ENCODE assay signal across 9 cellular contexts in genomic region chr12:49671051-49671765, GRCh38. TPM values are rescaled to one million over a fixed set of nuclear protein-coding genes. Genes with fewer than 3 reads are reported as not detected.
DNase-seq lines count a peak whose midpoint lies in the region; ATAC-seq and TF ChIP-seq lines count a peak whose summit lies in the region.
"Had no signal": no experiment of that assay in that cellular context is flagged by ENCODE, and none has a peak within 500 bp of the region (broad histone marks: within the 10 kb centered on the region; RNA-seq: fewer than 3 reads in every experiment).

No MANE protein-coding gene starts in this region.

- no peak for TF ChIP-seq POLR2A in esophagus muscularis mucosa (IDR thresholded peaks at IDR 0.05; ENCODE audit: low read depth)

- peak overlapping the region; percentile 85 to 93 (median 88) for H3K27ac ChIP-seq in esophagus muscularis mucosa (replicated peaks in 1 of 4)
- H3K27ac ChIP-seq: epithelial cell of prostate had no signal

- no peaks in the 10 kb centered on the region for H3K27me3 Mint-ChIP-seq in activated CD4-positive, alpha-beta memory T cell treated with anti-CD3 and anti-CD28 coated beads for 36 hours

- TF ChIP-seq EP300 in esophagus muscularis mucosa (IDR thresholded peaks at IDR 0.05), result no peak

- peak; percentile 78 for DNase-seq in activated CD4-positive, alpha-beta memory T cell treated with anti-CD3 and anti-CD28 coated beads for 36 hours
- DNase-seq in esophagus muscularis mucosa (ENCODE audit: extremely low spot score), result no peak
- DNase-seq in stimulated activated CD8-positive, alpha-beta memory T cell treated with anti-CD3 and anti-CD28 coated beads, Interleukin-12 subunit alpha, Interleukin-12 subunit beta, amount 100 ng/mL, for 1 hour (ENCODE audit: low read depth), result peak; percentile 32
- DNase-seq in mucosa of gallbladder (ENCODE audit: low spot score), result no peak
- DNase-seq in DMS53 (lab: John Stamatoyannopoulos, UW), result no peak

- no peaks in the 10 kb centered on the region for H3K9me3 Mint-ChIP-seq in activated CD4-positive, alpha-beta memory T cell treated with anti-CD3 and anti-CD28 coated beads for 36 hours

- intact Hi-C loops in activated CD4-positive, alpha-beta memory T cell treated with anti-CD3 and anti-CD28 coated beads for 36 hours (cut with micrococcal nuclease), result loop anchor here (1.0 to 5.0 kb wide), 5 partner anchors 8 to 71 kb away; partner anchors contain the start of gene TMBIM6
- intact Hi-C loops in esophagus muscularis mucosa (cut with DNase I), result no loop called here

- H3K27ac Mint-ChIP-seq in activated CD4-positive, alpha-beta memory T cell treated with anti-CD3 and anti-CD28 coated beads for 36 hours, result peak overlapping the region; percentile 94

- no peaks in the 10 kb centered on the region for H3K36me3 ChIP-seq in esophagus muscularis mucosa

- H3K4me3 ChIP-seq in esophagus muscularis mucosa, result no peak overlapping the region

- CTCF ChIA-PET in activated CD4-positive, alpha-beta memory T cell treated with anti-CD3 and anti-CD28 coated beads for 36 hours (lab: Charles Lee), result interaction anchor here (0.6 to 1.8 kb wide), 5 partner anchors 9 to 47 kb away, joined by 3 to 7 read pairs (median 5); partner anchors contain the start of gene FMNL3

- H3K9me3 ChIP-seq in esophagus muscularis mucosa, result no peaks in the 10 kb centered on the region

- no peaks in the 10 kb centered on the region for H3K27me3 ChIP-seq in esophagus muscularis mucosa

- ATAC-seq in HG03432 (IDR thresholded peaks at IDR 0.05; ENCODE audit: unreplicated experiment) (peak; percentile 40), GM21423 (IDR thresholded peaks at IDR 0.05; ENCODE audit: unreplicated experiment) (no peak), HG03442 (IDR thresholded peaks at IDR 0.05; ENCODE audit: unreplicated experiment) (no peak)

- H3K4me3 Mint-ChIP-seq in activated CD4-positive, alpha-beta memory T cell treated with anti-CD3 and anti-CD28 coated beads for 36 hours, result peak overlapping the region; percentile 68

- POLR2A ChIA-PET in activated CD4-positive, alpha-beta memory T cell treated with anti-CD3 and anti-CD28 coated beads for 36 hours (lab: Charles Lee), result interaction anchor here (1.0 to 3.9 kb wide), 4 partner anchors 9 to 413 kb away, joined by 3 to 40 read pairs (median 3); partner anchors contain the start of gene PRPF40B

- peaks cover 55 to 69% (median 61%) of the 10 kb centered on the region in 4 donors for H3K4me1 ChIP-seq in esophagus muscularis mucosa

- TF ChIP-seq CTCF in esophagus muscularis mucosa (IDR thresholded peaks at IDR 0.05), result no peak

- peaks cover 86% of the 10 kb centered on the region for H3K4me1 Mint-ChIP-seq in activated CD4-positive, alpha-beta memory T cell treated with anti-CD3 and anti-CD28 coated beads for 36 hours (ENCODE audit: low read depth)

- WGBS in esophagus muscularis mucosa, result 75% methylated on average over 5 of the region's 5 CpGs

- H3K36me3 Mint-ChIP-seq in activated CD4-positive, alpha-beta memory T cell treated with anti-CD3 and anti-CD28 coated beads for 36 hours, result peaks cover 2% of the 10 kb centered on the region

RNA-seq across cellular contexts. Expression of gene FMNL3, which starts 36.0 kb away (rescaled TPM):
- 10 to 100 TPM; 31.2 to 31.9 TPM for total RNA-seq in activated CD4-positive, alpha-beta memory T cell treated with anti-CD3 and anti-CD28 coated beads for 36 hours
- 10 to 100 TPM in 3 of 4 donors, 1 to 10 TPM in 1; 9.6 to 14.6 (median 12.8) TPM for total RNA-seq in esophagus muscularis mucosa
- total RNA-seq in mucosa of gallbladder, result 27.8 TPM

RNA-seq across cellular contexts. Expression of gene PRPF40B, which starts 47.8 kb away (rescaled TPM):
- total RNA-seq in activated CD4-positive, alpha-beta memory T cell treated with anti-CD3 and anti-CD28 coated beads for 36 hours, result 1 to 10 TPM; 6.2 to 8.9 TPM
- total RNA-seq in esophagus muscularis mucosa (10 to 100 TPM in 3 of 4 donors, 1 to 10 TPM in 1; 9.6 to 19.0 (median 13.9) TPM), mucosa of gallbladder (33.4 TPM)

Comparison
In these comparisons a context has a peak if more than half of its experiments do, and no peak if none do; other contexts are left out.
1. DNase-seq: peak in activated CD4-positive, alpha-beta memory T cell treated with anti-CD3 and anti-CD28 coated beads for 36 hours (single experiment) and stimulated activated CD8-positive, alpha-beta memory T cell treated with anti-CD3 and anti-CD28 coated beads, Interleukin-12 subunit alpha, Interleukin-12 subunit beta, amount 100 ng/mL, for 1 hour (single experiment); none in esophagus muscularis mucosa (single experiment), mucosa of gallbladder (single experiment) and DMS53 (single experiment).